Comparison of ENCODE assay signal across 1 cellular context in genomic region chr5:11700376-11700775, GRCh38.
TF ChIP-seq lines count a peak whose summit lies in the region.

No MANE protein-coding gene starts in this region.

TF ChIP-seq in WTC11, 78 proteins besides CTCF, POLR2A, EP300 and RAD21 (continued from another document):
- TF ChIP-seq FOXP4 (CRISPR knock-in tag; IDR thresholded peaks at IDR 0.05) (no peak), ZNF423 (CRISPR knock-in tag; IDR thresholded peaks at IDR 0.05) (no peak), SP1 (CRISPR knock-in tag; conservative IDR thresholded peaks at IDR 0.05) (no peak), FOXK1 (CRISPR knock-in tag; IDR thresholded peaks at IDR 0.05) (no peak), ZSCAN18 (CRISPR knock-in tag; IDR thresholded peaks at IDR 0.05) (no peak), ZMAT4 (CRISPR knock-in tag; IDR thresholded peaks at IDR 0.05) (no peak), MAX (CRISPR knock-in tag; IDR thresholded peaks at IDR 0.05) (no peak)
TF ChIP-seq in WTC11: peak in this region for 0.
